Comparison of ENCODE assay signal across 23 cellular contexts in the genomic region with DNA sequence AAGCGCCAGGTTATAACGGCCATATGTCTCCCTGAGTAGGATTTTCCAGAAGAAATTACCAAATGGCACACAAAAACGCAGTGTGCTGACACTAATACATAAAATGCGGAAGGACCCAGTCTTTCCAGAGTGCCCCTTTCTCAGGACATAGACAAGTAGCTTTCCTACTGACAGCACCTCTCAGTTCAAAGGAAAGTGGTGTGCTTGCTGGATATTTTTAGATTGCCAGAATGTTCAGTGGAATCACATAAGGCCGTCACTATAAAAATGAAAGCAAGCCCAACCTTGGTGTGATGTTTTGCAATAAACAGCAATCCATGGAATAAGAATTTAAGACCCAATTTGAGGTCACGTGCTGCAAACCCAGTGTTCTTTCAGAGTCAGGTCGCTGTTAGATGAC.
DNase-seq lines count a peak whose midpoint lies in the region; ATAC-seq and TF ChIP-seq lines count a peak whose summit lies in the region.
"Had no signal": no experiment of that assay in that cellular context is flagged by ENCODE, and none has a peak within 500 bp of the region (broad histone marks: within the 10 kb centered on the region; RNA-seq: fewer than 3 reads in every experiment).

No MANE protein-coding gene starts in this region.

- H3K4me3 ChIP-seq in right cardiac atrium (ENCODE audit: low read length), result no peak overlapping the region
- H3K4me3 ChIP-seq: A549, PC-9, SJCRH30 had no signal

- DNase-seq in left ventricle myocardium superior (no peak), right cardiac atrium (no peak), cerebellar cortex (ENCODE audit: low spot score) (peak; percentile 35), osteocyte (ENCODE audit: extremely low spot score, unreplicated experiment) (no peak), HK-2 (ENCODE audit: unreplicated experiment) (no peak)
- DNase-seq: BE2C, EL, H7, HFFc6, KBM-7, NCI-H1092 treated with DMSO at 0.1 percent for 48 hours, NCI-H2029, NCI-H226, NCI-H510A treated with DMSO at 0.1 percent for 48 hours, NCI-H748 treated with DMSO at 0.1 percent for 48 hours, PC-9, RPMI8226, SJCRH30 had no signal

- H3K4me1 Mint-ChIP-seq in osteocyte (ENCODE audit: unreplicated experiment), result peaks cover 29% of the 10 kb centered on the region

- TF ChIP-seq CTCF in osteocyte (IDR thresholded peaks at IDR 0.05), result no peak

- no peak overlapping the region for H3K27ac ChIP-seq in right cardiac atrium (ENCODE audit: low read length)
- H3K27ac ChIP-seq: HL-60, PC-9, SJCRH30 had no signal

- no peaks in the 10 kb centered on the region for H3K9me3 Mint-ChIP-seq in osteocyte (ENCODE audit: unreplicated experiment)
- H3K9me3 Mint-ChIP-seq: HFFc6 had no signal

- H3K4me3 Mint-ChIP-seq in osteocyte (ENCODE audit: unreplicated experiment), result no peak overlapping the region
- H3K4me3 Mint-ChIP-seq: HFFc6 had no signal

- H3K27me3 Mint-ChIP-seq in osteocyte (ENCODE audit: unreplicated experiment), result no peaks in the 10 kb centered on the region

- H3K27me3 ChIP-seq in right cardiac atrium (ENCODE audit: control insufficient read depth, insufficient read depth), result no peaks in the 10 kb centered on the region
- H3K27me3 ChIP-seq: BE2C, SJCRH30 had no signal

- H3K4me1 ChIP-seq in right cardiac atrium (ENCODE audit: control insufficient read depth, insufficient read depth, low read length), result peaks cover 2% of the 10 kb centered on the region

- H3K27ac Mint-ChIP-seq in osteocyte (ENCODE audit: unreplicated experiment), result peak overlapping the region; percentile 43
- H3K27ac Mint-ChIP-seq: HFFc6 had no signal

- H3K9me3 ChIP-seq in right cardiac atrium (ENCODE audit: control insufficient read depth, low read length), result no peaks in the 10 kb centered on the region
- H3K9me3 ChIP-seq: BE2C, SJCRH30 had no signal

- WGBS in right cardiac atrium, result 72% methylated on average over 7 of the region's 7 CpGs

- H3K36me3 Mint-ChIP-seq in osteocyte (ENCODE audit: unreplicated experiment), result no peaks in the 10 kb centered on the region

- peak; percentile 64 for ATAC-seq in left ventricle myocardium superior
- no peak for ATAC-seq in right cardiac atrium
- ATAC-seq in GM21576 (IDR thresholded peaks at IDR 0.05; ENCODE audit: unreplicated experiment), result no peak
- no peak for ATAC-seq in GM19395 (IDR thresholded peaks at IDR 0.05; ENCODE audit: unreplicated experiment)
- no peak for ATAC-seq in GM18502 (IDR thresholded peaks at IDR 0.05; ENCODE audit: poor library complexity, unreplicated experiment)

- intact Hi-C loops in left ventricle myocardium superior (cut with micrococcal nuclease) (no loop called here), right cardiac atrium (cut with DNase I) (no loop called here)
